In the genomic region with DNA sequence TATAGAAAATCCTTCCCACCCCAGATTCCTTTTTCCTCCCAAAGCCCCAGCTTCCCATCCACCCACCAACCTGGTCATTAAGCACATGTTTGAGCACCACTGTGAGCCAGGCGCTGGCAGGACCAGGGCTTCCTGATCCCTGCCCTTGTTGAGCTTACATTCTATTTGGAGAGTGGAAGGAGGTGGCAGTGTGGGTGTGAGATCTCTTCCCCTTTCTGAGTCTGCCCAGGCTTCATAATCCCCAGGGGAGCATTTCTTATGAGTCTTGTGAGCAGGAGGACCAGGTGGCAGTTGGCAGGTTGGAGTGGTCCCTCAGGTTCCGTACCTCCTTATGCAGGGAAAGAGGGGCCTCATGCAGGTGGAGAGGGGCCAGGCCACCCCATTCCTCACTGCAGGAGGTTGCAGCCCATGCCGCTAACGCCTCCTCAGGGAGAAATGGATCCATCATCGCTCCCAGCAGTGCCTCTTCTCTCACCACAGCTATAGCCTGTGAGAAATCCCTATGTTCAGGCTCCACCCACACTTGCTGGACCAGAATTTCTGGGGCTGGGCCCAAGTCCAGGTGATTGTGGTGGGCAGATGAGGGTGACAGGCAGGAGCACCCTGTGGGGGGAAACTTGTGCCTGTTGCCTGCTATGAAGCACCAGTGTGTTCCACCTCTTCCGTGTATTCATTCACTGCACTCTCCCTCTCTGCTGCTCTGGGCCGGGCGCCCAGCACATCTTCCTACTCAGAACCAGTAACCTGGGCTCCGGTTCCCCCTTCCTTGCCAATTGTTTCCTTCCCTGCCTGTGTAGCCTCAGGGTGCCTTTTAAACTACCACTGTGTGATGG, we compare ENCODE assay signal across 12 cellular contexts. TPM values are rescaled to one million over a fixed set of nuclear protein-coding genes. Genes with fewer than 3 reads are reported as not detected.
A peak's percentile ranks its signal among the peaks of the same experiment; 100 is the strongest.
DNase-seq lines count a peak whose midpoint lies in the region; ATAC-seq and TF ChIP-seq lines count a peak whose summit lies in the region.
"Had no signal": no experiment of that assay in that cellular context is flagged by ENCODE, and none has a peak within 500 bp of the region (broad histone marks: within the 10 kb centered on the region; RNA-seq: fewer than 3 reads in every experiment).

No MANE protein-coding gene starts in this region.

- peaks cover 77% of the 10 kb centered on the region for H3K79me2 ChIP-seq in OCI-LY1 (ENCODE audit: insufficient read depth, low read length)

- peak overlapping the region; percentile 32; the same call in 1 of the 2 replicates for H3K4me2 ChIP-seq in OCI-LY1 (ENCODE audit: low read length)
- H3K4me2 ChIP-seq: A549 had no signal

- peaks cover 39% of the 10 kb centered on the region for H3K36me3 ChIP-seq in OCI-LY1 (ENCODE audit: insufficient read depth, low read length)

- POLR2A ChIA-PET in activated CD4-positive, alpha-beta T cell treated with anti-CD3 and anti-CD28 coated beads for 36 hours (lab: Charles Lee), result no interaction called here

- no peaks in the 10 kb centered on the region for H4K20me1 ChIP-seq in OCI-LY1 (ENCODE audit: insufficient read depth, low read length)

- H3K9me3 ChIP-seq in OCI-LY1 (ENCODE audit: low read length), result no peaks in the 10 kb centered on the region
- H3K9me3 ChIP-seq: A549, vagina had no signal

- H3K4me3 ChIP-seq in OCI-LY1 (ENCODE audit: low read depth, low read length, poor library complexity, severe bottlenecking), result no peak overlapping the region
- no peak overlapping the region for H3K4me3 ChIP-seq in dorsolateral prefrontal cortex
- H3K4me3 ChIP-seq: A549, vagina had no signal

- no peaks in the 10 kb centered on the region for H3K9me3 Mint-ChIP-seq in activated CD4-positive, alpha-beta T cell treated with anti-CD3 and anti-CD28 coated beads for 36 hours (ENCODE audit: low read depth)
- H3K9me3 Mint-ChIP-seq in progenitor cell of endocrine pancreas (ENCODE audit: low read depth), result no peaks in the 10 kb centered on the region
- H3K9me3 Mint-ChIP-seq: T-helper 2 cell treated with Interferon-gamma antibody and Interleukin-4, amounts not matched to agents 5 μg/mL and 100 μg/mL, for 36 hours had no signal

- peaks cover 39% of the 10 kb centered on the region for H3K4me1 ChIP-seq in OCI-LY1 (ENCODE audit: insufficient read depth, low read length, severe bottlenecking)
- H3K4me1 ChIP-seq: A549 had no signal

- ATAC-seq in activated CD4-positive, alpha-beta T cell treated with anti-CD3 and anti-CD28 coated beads for 36 hours, result no peak
- ATAC-seq: A549 had no signal

- H3K27ac ChIP-seq in OCI-LY1 (ENCODE audit: low read depth, low read length, poor library complexity, severe bottlenecking) (peak overlapping the region; percentile 52), dorsolateral prefrontal cortex (peak overlapping the region in 26 of 59 donors; percentile 1 to 62 (median 32))
- H3K27ac ChIP-seq: A549, vagina had no signal

- H3K36me3 Mint-ChIP-seq in activated CD4-positive, alpha-beta T cell treated with anti-CD3 and anti-CD28 coated beads for 36 hours (ENCODE audit: low read depth), result peaks cover 43% of the 10 kb centered on the region
- H3K36me3 Mint-ChIP-seq in progenitor cell of endocrine pancreas (ENCODE audit: insufficient read depth), result peaks cover 17% of the 10 kb centered on the region

- DNase-seq in activated CD4-positive, alpha-beta T cell treated with anti-CD3 and anti-CD28 coated beads for 36 hours, result no peak
- no peak for DNase-seq in activated CD4-positive, alpha-beta T cell treated with anti-CD3 and anti-CD28 coated beads for 4 hours
- DNase-seq in dorsolateral prefrontal cortex (peak; percentile 21 to 74 (median 62)), progenitor cell of endocrine pancreas (ENCODE audit: low spot score, unreplicated experiment) (no peak), GM10266 (ENCODE audit: extremely low spot score) (no peak), NCI-H748 (lab: John Stamatoyannopoulos, UW; ENCODE audit: unreplicated experiment) (no peak), H4 (ENCODE audit: low spot score) (no peak)
- DNase-seq: KBM-7 had no signal

- CTCF ChIA-PET in activated CD4-positive, alpha-beta T cell treated with anti-CD3 and anti-CD28 coated beads for 36 hours (lab: Charles Lee), result no interaction called here

- no peak for TF ChIP-seq CTCF in OCI-LY1 (IDR thresholded peaks at IDR 0.05; ENCODE audit: low read length)
- TF ChIP-seq CTCF in dorsolateral prefrontal cortex (IDR thresholded peaks at IDR 0.05 in 54 of 56, conservative IDR thresholded peaks at IDR 0.05 in 2 of 56; ENCODE audit: low read depth in 1 of 56, partially characterized antibody in 56 of 56), result no peak
- no peak for TF ChIP-seq CTCF in progenitor cell of endocrine pancreas (IDR thresholded peaks at IDR 0.05; ENCODE audit: unreplicated experiment)
- no peak for TF ChIP-seq CTCF in GM10266 (IDR thresholded peaks at IDR 0.05; ENCODE audit: control insufficient read depth, insufficient read depth, low read depth, missing control alignments)

- H3K27me3 ChIP-seq in OCI-LY1 (ENCODE audit: insufficient read depth, low read length) (no peaks in the 10 kb centered on the region), dorsolateral prefrontal cortex (no peaks in the 10 kb centered on the region)
- H3K27me3 ChIP-seq: vagina had no signal

- H3K27ac Mint-ChIP-seq in activated CD4-positive, alpha-beta T cell treated with anti-CD3 and anti-CD28 coated beads for 36 hours, result peak overlapping the region; percentile 41
- peak overlapping the region; percentile 50 for H3K27ac Mint-ChIP-seq in progenitor cell of endocrine pancreas
- H3K27ac Mint-ChIP-seq: T-helper 2 cell treated with Interferon-gamma antibody and Interleukin-4, amounts not matched to agents 5 μg/mL and 100 μg/mL, for 36 hours had no signal

- no peaks in the 10 kb centered on the region for H3F3A ChIP-seq in OCI-LY1 (ENCODE audit: insufficient read depth, low read length)

- intact Hi-C loops in activated CD4-positive, alpha-beta T cell treated with anti-CD3 and anti-CD28 coated beads for 36 hours (cut with DNase I, micrococcal nuclease), result no loop called here
- intact Hi-C loops in dorsolateral prefrontal cortex (cut with DNase I), result loop anchor here in 1 of 2 donors (5.0 kb wide), 1 partner anchor 36 kb away; no protein-coding TSS in a partner anchor

- no peaks in the 10 kb centered on the region for H3K27me3 Mint-ChIP-seq in activated CD4-positive, alpha-beta T cell treated with anti-CD3 and anti-CD28 coated beads for 36 hours
- no peaks in the 10 kb centered on the region for H3K27me3 Mint-ChIP-seq in progenitor cell of endocrine pancreas

- no peak overlapping the region for H3K4me3 Mint-ChIP-seq in activated CD4-positive, alpha-beta T cell treated with anti-CD3 and anti-CD28 coated beads for 36 hours
- H3K4me3 Mint-ChIP-seq in progenitor cell of endocrine pancreas (ENCODE audit: low read depth), result no peak overlapping the region
- H3K4me3 Mint-ChIP-seq: T-helper 2 cell treated with Interferon-gamma antibody and Interleukin-4, amounts not matched to agents 5 μg/mL and 100 μg/mL, for 36 hours had no signal

- H3K4me1 Mint-ChIP-seq in activated CD4-positive, alpha-beta T cell treated with anti-CD3 and anti-CD28 coated beads for 36 hours, result peaks cover 61% of the 10 kb centered on the region
- no peaks in the 10 kb centered on the region for H3K4me1 Mint-ChIP-seq in progenitor cell of endocrine pancreas (ENCODE audit: low read depth)

- no peaks in the 10 kb centered on the region for H3K9me2 ChIP-seq in OCI-LY1 (ENCODE audit: low read depth, low read length)

- no peak overlapping the region for H2AFZ ChIP-seq in OCI-LY1 (ENCODE audit: low read length)

- no peak overlapping the region; the same call in 1 of the 2 replicates for H3K9ac ChIP-seq in OCI-LY1 (ENCODE audit: low read length)

RNA-seq across cellular contexts. Expression of a gene that starts 23.5 kb away (rescaled TPM):
- total RNA-seq in activated CD4-positive, alpha-beta T cell treated with anti-CD3 and anti-CD28 coated beads for 36 hours, result 10 to 100 TPM; 57.3 to 75.5 TPM
- total RNA-seq in dorsolateral prefrontal cortex (10 to 100 TPM; 50.3 to 89.3 (median 74.5) TPM), progenitor cell of endocrine pancreas (64.6 and 67.4 TPM in 2 replicates)
- total RNA-seq in H4 (2014; rRNA removed; shearing (Covaris generic)), result 60.5 and 61.0 TPM in 2 replicates

RNA-seq across cellular contexts. Expression of a gene that starts 38.8 kb away (rescaled TPM):
- 10 to 100 TPM; 43.4 to 54.0 TPM for total RNA-seq in activated CD4-positive, alpha-beta T cell treated with anti-CD3 and anti-CD28 coated beads for 36 hours
- total RNA-seq in dorsolateral prefrontal cortex (10 to 100 TPM in 117 of 120 experiments, 1 to 10 TPM in 3; 9.3 to 19.5 (median 14.6) TPM), progenitor cell of endocrine pancreas (19.0 and 21.4 TPM in 2 replicates)
- total RNA-seq in H4 (2014; rRNA removed; shearing (Covaris generic)), result 26.7 and 35.4 TPM in 2 replicates

RNA-seq across cellular contexts. Expression of a gene that starts 39.8 kb away (rescaled TPM):
- total RNA-seq in activated CD4-positive, alpha-beta T cell treated with anti-CD3 and anti-CD28 coated beads for 36 hours, result under 1 TPM; 0.18 to 0.33 TPM
- 1 to 10 TPM in 10 of 120 experiments, under 1 TPM in 75, not detected in 35; 0.10 to 1.4 (median 0.47) TPM for total RNA-seq in dorsolateral prefrontal cortex
- 1.2 TPM in 1 of 2 replicates, not detected in the other for total RNA-seq in progenitor cell of endocrine pancreas
- 0.27 and 0.31 TPM in 2 replicates for total RNA-seq in H4 (2014; rRNA removed; shearing (Covaris generic))
- total RNA-seq: vagina had no signal

RNA-seq across cellular contexts. Expression of a gene that starts 41.5 kb away (rescaled TPM):
- total RNA-seq in activated CD4-positive, alpha-beta T cell treated with anti-CD3 and anti-CD28 coated beads for 36 hours, result under 1 TPM; 0.23 to 0.33 TPM
- total RNA-seq in dorsolateral prefrontal cortex (1 to 10 TPM in 29 of 120 experiments, under 1 TPM in 82, not detected in 9; 0.20 to 2.8 (median 0.68) TPM), progenitor cell of endocrine pancreas (1.3 and 1.4 TPM in 2 replicates)
- total RNA-seq in H4 (2014; rRNA removed; shearing (Covaris generic)), result 0.10 TPM in 1 of 2 replicates, not detected in the other
- total RNA-seq: vagina had no signal

RNA-seq across cellular contexts. Expression of a gene that starts 51.1 kb away (rescaled TPM):
- total RNA-seq in activated CD4-positive, alpha-beta T cell treated with anti-CD3 and anti-CD28 coated beads for 36 hours, result 10 to 100 TPM; 13.7 to 32.8 TPM
- total RNA-seq in dorsolateral prefrontal cortex, result 10 to 100 TPM in 86 of 120 experiments, 1 to 10 TPM in 34; 4.9 to 43.3 (median 11.4) TPM
- 27.0 and 28.2 TPM in 2 replicates for total RNA-seq in progenitor cell of endocrine pancreas
- total RNA-seq in H4 (2014; rRNA removed; shearing (Covaris generic)), result 33.6 and 38.7 TPM in 2 replicates

Comparison
In these comparisons a context has a peak if more than half of its experiments do, and no peak if none do; other contexts are left out.
1. DNase-seq: peak in dorsolateral prefrontal cortex (10 of 10); none in activated CD4-positive, alpha-beta T cell treated with anti-CD3 and anti-CD28 coated beads for 36 hours (single experiment), activated CD4-positive, alpha-beta T cell treated with anti-CD3 and anti-CD28 coated beads for 4 hours (0 of 2), progenitor cell of endocrine pancreas (single experiment), GM10266 (single experiment), NCI-H748 (single experiment) and H4 (single experiment).